ENCODE assay signal across 9 cellular contexts in the genomic region with DNA sequence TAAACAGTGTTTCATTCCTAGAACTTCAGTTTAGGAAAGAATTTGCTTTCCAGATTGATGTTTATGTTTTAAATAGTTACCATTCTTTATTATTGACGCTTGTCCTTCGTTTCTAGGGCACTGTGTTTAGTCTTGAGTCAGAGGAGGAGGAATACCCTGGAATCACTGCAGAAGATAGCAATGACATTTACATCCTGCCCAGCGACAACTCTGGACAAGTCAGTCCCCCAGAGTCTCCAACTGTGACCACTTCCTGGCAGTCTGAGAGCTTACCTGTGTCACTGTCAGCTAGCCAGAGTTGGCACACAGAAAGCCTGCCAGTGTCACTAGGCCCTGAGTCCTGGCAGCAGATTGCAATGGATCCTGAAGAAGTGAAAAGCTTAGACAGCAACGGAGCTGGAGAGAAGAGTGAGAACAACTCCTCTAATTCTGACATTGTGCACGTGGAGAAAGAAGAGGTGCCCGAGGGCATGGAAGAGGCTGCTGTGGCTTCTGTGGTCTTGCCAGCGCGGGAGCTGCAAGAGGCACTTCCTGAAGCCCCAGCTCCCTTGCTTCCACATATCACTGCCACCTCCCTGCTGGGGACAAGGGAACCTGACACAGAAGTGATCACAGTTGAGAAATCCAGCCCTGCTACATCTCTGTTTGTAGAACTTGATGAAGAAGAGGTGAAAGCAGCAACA. TPM values are rescaled to one million over a fixed set of nuclear protein-coding genes. Genes with fewer than 3 reads are reported as not detected.
DNase-seq lines count a peak whose midpoint lies in the region; ATAC-seq and TF ChIP-seq lines count a peak whose summit lies in the region.
"Had no signal": no experiment of that assay in that cellular context is flagged by ENCODE, and none has a peak within 500 bp of the region (broad histone marks: within the 10 kb centered on the region; RNA-seq: fewer than 3 reads in every experiment).

No MANE protein-coding gene starts in this region.

- H4K5ac ChIP-seq in IMR-90 (ENCODE audit: low read depth, low read length), result peak overlapping the region; percentile 82

- no peak for TF ChIP-seq POLR2A in IMR-90 (IDR thresholded peaks at IDR 0.05; ENCODE audit: low read depth, low read length)
- no peak for TF ChIP-seq POLR2A in spleen (IDR thresholded peaks at IDR 0.05)

- peak overlapping the region; percentile 99 for H3K18ac ChIP-seq in IMR-90 (ENCODE audit: low read depth, low read length)

- H3K4me3 ChIP-seq in IMR-90 (ENCODE audit: insufficient read depth, low read depth, low read length), result no peak overlapping the region
- H3K4me3 ChIP-seq in adipocyte (ENCODE audit: low read length), result no peak overlapping the region
- no peak overlapping the region for H3K4me3 ChIP-seq in spleen

- peak overlapping the region; percentile 95 for H3K4ac ChIP-seq in IMR-90 (ENCODE audit: low read depth, low read length)

- peak overlapping the region; percentile 6 to 73 for H4K8ac ChIP-seq in IMR-90 (ENCODE audit: low read depth in 2 of 2, low read length in 2 of 2)

- H2AK5ac ChIP-seq in IMR-90 (ENCODE audit: low read depth, low read length), result peak overlapping the region; percentile 93

- in situ Hi-C loops in IMR-90 (cut with MboI; ENCODE audit: low sequenced_read_pairs), result loop anchor here (10.0 kb wide), 1 partner anchor 162 kb away; a partner anchor contains a TSS

- CTCF ChIA-PET in IMR-90 (lab: Yijun Ruan, JAX), result interaction anchor here (0.6 to 1.5 kb wide), 2 partner anchors 120 to 168 kb away, joined by 4 to 8 read pairs; no protein-coding TSS in a partner anchor

- H3K4me2 ChIP-seq in IMR-90 (ENCODE audit: low read depth, low read length), result peak overlapping the region; percentile 93

- peak overlapping the region; percentile 59 for H2AFZ ChIP-seq in IMR-90 (replicated peaks; ENCODE audit: low read length, poor library complexity)

- TF ChIP-seq CTCF in IMR-90 (conservative IDR thresholded peaks at IDR 0.05; ENCODE audit: low read depth, low read length) (no peak), spleen (IDR thresholded peaks at IDR 0.05 in 8 of 11, conservative IDR thresholded peaks at IDR 0.05 in 3 of 11) (no peak)

- intact Hi-C loops in IMR-90 (cut with micrococcal nuclease), result loop anchor here (2.0 kb wide), 1 partner anchor 88 kb away; a partner anchor contains a TSS
- intact Hi-C loops in spleen (cut with DNase I; ENCODE audit: low total_unique reads), result no loop called here

- peak overlapping the region; percentile 96 for H2BK120ac ChIP-seq in IMR-90 (ENCODE audit: low read depth, low read length)

- H4K20me1 ChIP-seq in IMR-90 (ENCODE audit: insufficient read depth, low read length), result peaks cover 5% of the 10 kb centered on the region

- BruUV-seq in IMR-90 (replicated peaks; lab: Mats Ljungman, UMichigan), result TSS peak; percentile 37

- peak overlapping the region; percentile 88 for H3K56ac ChIP-seq in IMR-90 (ENCODE audit: extremely low read depth, insufficient read depth, low read length)

- H3K27me3 ChIP-seq in IMR-90 (ENCODE audit: control insufficient read depth, insufficient read depth, low read length) (no peaks in the 10 kb centered on the region), adipocyte (replicated peaks; ENCODE audit: control insufficient read depth, insufficient read depth, low read length) (no peaks in the 10 kb centered on the region), spleen (replicated peaks in 1 of 7) (no peaks in the 10 kb centered on the region)

- WGBS in IMR-90 (ENCODE audit: extremely low coverage in 2 of 2, insufficient read length in 1 of 2), 2 experiments, result no CpG with 5 or more reads among the region's 8 CpGs
- WGBS in spleen, 5 donors, result 27 to 46% (median 39%) methylated on average over 8 of the region's 8 CpGs

- POLR2A ChIA-PET in IMR-90 (lab: Charles Lee; ENCODE audit: unreplicated experiment), result no interaction called here

- H3K9me3 ChIP-seq in IMR-90 (ENCODE audit: control insufficient read depth, insufficient read depth, low read length) (no peaks in the 10 kb centered on the region), adipocyte (ENCODE audit: control insufficient read depth, low read length) (no peaks in the 10 kb centered on the region), spleen (no peaks in the 10 kb centered on the region)

- H3K23ac ChIP-seq in IMR-90 (ENCODE audit: low read depth, low read length), result peak overlapping the region; percentile 87

- H3K9ac ChIP-seq in IMR-90 (ENCODE audit: low read depth, low read length) (peak overlapping the region; percentile 25; the same call in 1 of the 2 replicates), adipocyte (ENCODE audit: low read length) (no peak overlapping the region)

- H3K36me3 ChIP-seq in IMR-90 (ENCODE audit: control insufficient read depth, insufficient read depth, low read length) (peaks cover 29% of the 10 kb centered on the region), adipocyte (ENCODE audit: control insufficient read depth, insufficient read depth, low read length, severe bottlenecking) (peaks cover 64% of the 10 kb centered on the region), spleen (peaks cover 0 to 72% (median 38%) of the 10 kb centered on the region in 6 donors)

- peak overlapping the region; percentile 95 for H3K27ac ChIP-seq in IMR-90 (ENCODE audit: insufficient read depth, low read length)
- H3K27ac ChIP-seq in spleen, result peak overlapping the region in 4 of 8 donors; percentile 1 to 28 (median 21)

- TF ChIP-seq RAD21 in IMR-90 (IDR thresholded peaks at IDR 0.05; ENCODE audit: low read length), result no peak; the same call in 1 of the 2 replicates

- DNase-seq in AG08395 (ENCODE audit: low spot score) (peak; percentile 24), IMR-90 (peak; percentile 72), adipocyte (ENCODE audit: low read depth) (peak; percentile 77), kidney tubule cell (ENCODE audit: low spot score) (peak; percentile 43), spleen (no peak), activated T-cell treated with anti-CD3 and anti-CD28 coated beads for 4 hours (no peak)
- DNase-seq: activated CD8-positive, alpha-beta memory T cell treated with anti-CD3 and anti-CD28 coated beads, Interleukin-2, amount 50 U/mL, for 4 hours had no signal

- peak overlapping the region; percentile 47 for H2AK9ac ChIP-seq in IMR-90 (replicated peaks; ENCODE audit: low read depth, low read length, poor library complexity)

- ATAC-seq in IMR-90 (ENCODE audit: low read depth) (peak; percentile 86), HG02623 (IDR thresholded peaks at IDR 0.05; ENCODE audit: unreplicated experiment) (no peak), HG02885 (IDR thresholded peaks at IDR 0.05; ENCODE audit: poor library complexity, unreplicated experiment) (no peak)

- H2BK15ac ChIP-seq in IMR-90 (ENCODE audit: low read depth, low read length), result peak overlapping the region; percentile 68; the same call in 2 of the 3 replicates

- H2BK20ac ChIP-seq in IMR-90 (ENCODE audit: low read depth, low read length), result peak overlapping the region; percentile 83

- peaks cover 29% of the 10 kb centered on the region for H3K4me1 ChIP-seq in IMR-90 (ENCODE audit: control insufficient read depth, insufficient read depth, low read length)
- H3K4me1 ChIP-seq in adipocyte (ENCODE audit: control insufficient read depth, insufficient read depth, low read length), result peaks cover 11% of the 10 kb centered on the region
- H3K4me1 ChIP-seq in spleen, result peaks cover 0 to 20% (median 7%) of the 10 kb centered on the region in 6 donors

- dilution Hi-C loops in IMR-90 (cut with HindIII; ENCODE audit: low sequenced_read_pairs, unreplicated experiment), result no loop called here

- peak overlapping the region; percentile 93 for H3K14ac ChIP-seq in IMR-90 (replicated peaks; ENCODE audit: low read depth, low read length)

- peak overlapping the region; percentile 99 for H2BK5ac ChIP-seq in IMR-90 (ENCODE audit: low read depth, low read length, poor library complexity, severe bottlenecking)

- H3K79me1 ChIP-seq in IMR-90 (ENCODE audit: low read depth in 1 of 2, low read length in 2 of 2), result peaks cover 22 to 54% of the 10 kb centered on the region in 2 experiments

- H3K9me1 ChIP-seq in IMR-90 (ENCODE audit: insufficient read depth, low read length), result peaks cover 36% of the 10 kb centered on the region

- H4K91ac ChIP-seq in IMR-90 (ENCODE audit: insufficient read depth, low read depth, low read length), result peak overlapping the region; percentile 91

TF ChIP-seq in IMR-90, 13 proteins besides CTCF, POLR2A, EP300 and RAD21:
- TF ChIP-seq, protein P1, sequence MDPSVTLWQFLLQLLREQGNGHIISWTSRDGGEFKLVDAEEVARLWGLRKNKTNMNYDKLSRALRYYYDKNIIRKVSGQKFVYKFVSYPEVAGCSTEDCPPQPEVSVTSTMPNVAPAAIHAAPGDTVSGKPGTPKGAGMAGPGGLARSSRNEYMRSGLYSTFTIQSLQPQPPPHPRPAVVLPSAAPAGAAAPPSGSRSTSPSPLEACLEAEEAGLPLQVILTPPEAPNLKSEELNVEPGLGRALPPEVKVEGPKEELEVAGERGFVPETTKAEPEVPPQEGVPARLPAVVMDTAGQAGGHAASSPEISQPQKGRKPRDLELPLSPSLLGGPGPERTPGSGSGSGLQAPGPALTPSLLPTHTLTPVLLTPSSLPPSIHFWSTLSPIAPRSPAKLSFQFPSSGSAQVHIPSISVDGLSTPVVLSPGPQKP (IDR thresholded peaks at IDR 0.05; ENCODE audit: borderline replicate concordance, low read depth, low read length), result no peak
- TF ChIP-seq SMC3 (IDR thresholded peaks at IDR 0.05; ENCODE audit: low read depth, low read length), result no peak
- no peak for TF ChIP-seq FOS (IDR thresholded peaks at IDR 0.05; ENCODE audit: low read depth, low read length)
- TF ChIP-seq, protein P2, sequence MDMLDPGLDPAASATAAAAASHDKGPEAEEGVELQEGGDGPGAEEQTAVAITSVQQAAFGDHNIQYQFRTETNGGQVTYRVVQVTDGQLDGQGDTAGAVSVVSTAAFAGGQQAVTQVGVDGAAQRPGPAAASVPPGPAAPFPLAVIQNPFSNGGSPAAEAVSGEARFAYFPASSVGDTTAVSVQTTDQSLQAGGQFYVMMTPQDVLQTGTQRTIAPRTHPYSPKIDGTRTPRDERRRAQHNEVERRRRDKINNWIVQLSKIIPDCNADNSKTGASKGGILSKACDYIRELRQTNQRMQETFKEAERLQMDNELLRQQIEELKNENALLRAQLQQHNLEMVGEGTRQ (IDR thresholded peaks at IDR 0.05; ENCODE audit: low read depth, low read length), result no peak
- TF ChIP-seq NFE2L2 (IDR thresholded peaks at IDR 0.05; ENCODE audit: low read depth, low read length), result no peak
- TF ChIP-seq CEBPB (IDR thresholded peaks at IDR 0.05; ENCODE audit: low read depth, low read length), result no peak
- TF ChIP-seq MAZ (IDR thresholded peaks at IDR 0.05; ENCODE audit: borderline replicate concordance, low read depth, low read length), result no peak
- no peak for TF ChIP-seq MXI1 (IDR thresholded peaks at IDR 0.05; ENCODE audit: borderline replicate concordance, low read depth, low read length)

RNA-seq across cellular contexts. Expression of a gene that starts 47.6 kb away (rescaled TPM):
- total RNA-seq in IMR-90 (2012; rRNA removed), result 59.4 and 69.5 TPM in 2 replicates
- polyA plus RNA-seq in IMR-90 (2012; rRNA removed), result 240 and 272 TPM in 2 replicates
- 79.6 and 204 TPM in 2 replicates for polyA plus RNA-seq in IMR-90 (2012; cell fraction: cytosol; rRNA removed)
- polyA plus RNA-seq in IMR-90 (2012; cell fraction: nucleus; rRNA removed; ENCODE audit: low replicate concordance), result 82.1 and 146 TPM in 2 replicates
- total RNA-seq in spleen, result 10 to 100 TPM; 45.4 to 73.4 (median 51.5) TPM
- 10 to 100 TPM; 37.7 to 49.2 (median 41.3) TPM for polyA plus RNA-seq in spleen

Comparison
In these comparisons a context has a peak if more than half of its experiments do, and no peak if none do; other contexts are left out.
1. DNase-seq: peak in AG08395 (single experiment), IMR-90 (single experiment), adipocyte (single experiment) and kidney tubule cell (single experiment); none in spleen (single experiment) and activated T-cell treated with anti-CD3 and anti-CD28 coated beads for 4 hours (single experiment).